Comparison of ENCODE assay signal across 8 cellular contexts in genomic region chr17:74566132-74566753, GRCh38. TPM values are rescaled to one million over a fixed set of nuclear protein-coding genes. Genes with fewer than 3 reads are reported as not detected.
DNase-seq lines count a peak whose midpoint lies in the region; ATAC-seq, FAIRE-seq and TF ChIP-seq lines count a peak whose summit lies in the region.

No MANE protein-coding gene starts in this region.

- no peak overlapping the region for H2AFZ ChIP-seq in astrocyte (ENCODE audit: low read depth, low read length)

- DNase-seq in stimulated activated CD4-positive, alpha-beta T cell treated with anti-CD3 and anti-CD28 coated beads, Interleukin-12 subunit alpha, Interleukin-12 subunit beta, amount 100 ng/mL, for 4 hours = peak; percentile 11
- DNase-seq in stimulated activated CD4-positive, alpha-beta T cell treated with anti-CD3 and anti-CD28 coated beads, Interleukin-4, amount 100 ng/mL, for 4 hours = no peak
- peak; percentile 3 for DNase-seq in NCI-H446 treated with DMSO at 0.1 percent for 48 hours (lab: John Stamatoyannopoulos, UW)
- peak; percentile 25 for DNase-seq in astrocyte (ENCODE audit: low read depth)
- DNase-seq in left kidney (ENCODE audit: low read depth, low spot score) = peak; percentile 51
- DNase-seq in vagina (ENCODE audit: extremely low spot score in 2 of 2) = no peak

- H3K4me3 Mint-ChIP-seq in astrocyte (ENCODE audit: unreplicated experiment) = no peak overlapping the region

- TF ChIP-seq CTCF in astrocyte (IDR thresholded peaks at IDR 0.05; ENCODE audit: insufficient read depth, low read depth, low read length) = peak; percentile 49
- peak in 2 of 3 experiments; percentile 17 to 33 for TF ChIP-seq CTCF in vagina (IDR thresholded peaks at IDR 0.05)

- peaks cover 8% of the 10 kb centered on the region for H4K20me1 ChIP-seq in astrocyte (ENCODE audit: insufficient read depth, low read length)

- intact Hi-C loops in vagina (cut with DNase I) = no loop called here

- ATAC-seq in GM21528 (IDR thresholded peaks at IDR 0.05; ENCODE audit: low FRiP score, unreplicated experiment) (no peak), GM18519 (IDR thresholded peaks at IDR 0.05; ENCODE audit: low FRiP score, unreplicated experiment) (no peak)

- H3K27me3 Mint-ChIP-seq in astrocyte (ENCODE audit: low read depth, unreplicated experiment) = peaks cover 23% of the 10 kb centered on the region

- no peak overlapping the region for H3K27ac Mint-ChIP-seq in astrocyte (ENCODE audit: unreplicated experiment)

- H3K27ac ChIP-seq in astrocyte (ENCODE audit: low read depth, low read length) (no peak overlapping the region), vagina (no peak overlapping the region)

- H3K36me3 ChIP-seq in astrocyte (ENCODE audit: insufficient read depth, low read length) (no peaks in the 10 kb centered on the region), vagina (no peaks in the 10 kb centered on the region)

- no peak overlapping the region for H3K4me2 ChIP-seq in astrocyte (ENCODE audit: low read length)

- H3K9ac ChIP-seq in astrocyte (ENCODE audit: low read length) = no peak overlapping the region

- H3K9me3 Mint-ChIP-seq in astrocyte (ENCODE audit: unreplicated experiment) = peaks cover 2% of the 10 kb centered on the region

- H3K4me1 ChIP-seq in astrocyte (ENCODE audit: insufficient read depth, low read length) (peaks cover 11% of the 10 kb centered on the region), vagina (peaks cover 9% of the 10 kb centered on the region)

- H3K36me3 Mint-ChIP-seq in astrocyte (ENCODE audit: low read depth, unreplicated experiment) = no peaks in the 10 kb centered on the region

- H3K4me3 ChIP-seq in astrocyte (ENCODE audit: insufficient read depth, low read depth, low read length) = no peak overlapping the region
- no peak overlapping the region for H3K4me3 ChIP-seq in vagina

- FAIRE-seq in astrocyte (lab: Jason Lieb, UNC) = no peak

- no peak for TF ChIP-seq POLR2A in vagina (IDR thresholded peaks at IDR 0.05)

- H3K4me1 Mint-ChIP-seq in astrocyte (ENCODE audit: low read depth, unreplicated experiment) = peaks cover 20% of the 10 kb centered on the region

- H3K27me3 ChIP-seq in astrocyte (ENCODE audit: insufficient read depth, low read length) (peaks cover 7% of the 10 kb centered on the region), vagina (no peaks in the 10 kb centered on the region)

- H3K79me2 ChIP-seq in astrocyte (ENCODE audit: insufficient read depth, low read length) = no peaks in the 10 kb centered on the region

- H3K9me3 ChIP-seq in astrocyte (ENCODE audit: insufficient read depth, low read depth, low read length) = peaks cover 6% of the 10 kb centered on the region
- no peaks in the 10 kb centered on the region for H3K9me3 ChIP-seq in vagina

RNA-seq across cellular contexts. Expression of gene CD300H, which starts 1.1 kb away (rescaled TPM):
- total RNA-seq in astrocyte (not detected in 2 replicates), vagina (not detected)

RNA-seq across cellular contexts. Expression of gene CD300C, which starts 20.3 kb away (rescaled TPM):
- total RNA-seq in astrocyte (0.27 TPM in 1 of 2 replicates, not detected in the other), vagina (not detected)

RNA-seq across cellular contexts. Expression of gene CD300LD, which starts 25.8 kb away (rescaled TPM):
- total RNA-seq in astrocyte = not detected in 2 replicates
- not detected for total RNA-seq in vagina

RNA-seq across cellular contexts. Expression of gene CD300LB, which starts 35.0 kb away (rescaled TPM):
- total RNA-seq in astrocyte (not detected in 2 replicates), vagina (0.25 TPM)

RNA-seq across cellular contexts. Expression of gene CD300E, which starts 57.3 kb away (rescaled TPM):
- total RNA-seq in astrocyte (not detected in 2 replicates), vagina (0.98 TPM)

Comparison
In these comparisons a context has a peak if more than half of its experiments do, and no peak if none do; other contexts are left out.
1. DNase-seq: peak in stimulated activated CD4-positive, alpha-beta T cell treated with anti-CD3 and anti-CD28 coated beads, Interleukin-12 subunit alpha, Interleukin-12 subunit beta, amount 100 ng/mL, for 4 hours (single experiment), NCI-H446 treated with DMSO at 0.1 percent for 48 hours (single experiment), astrocyte (single experiment) and left kidney (single experiment); none in stimulated activated CD4-positive, alpha-beta T cell treated with anti-CD3 and anti-CD28 coated beads, Interleukin-4, amount 100 ng/mL, for 4 hours (0 of 2) and vagina (0 of 2).